ENCODE assay signal across 1 cellular context in the genomic region with DNA sequence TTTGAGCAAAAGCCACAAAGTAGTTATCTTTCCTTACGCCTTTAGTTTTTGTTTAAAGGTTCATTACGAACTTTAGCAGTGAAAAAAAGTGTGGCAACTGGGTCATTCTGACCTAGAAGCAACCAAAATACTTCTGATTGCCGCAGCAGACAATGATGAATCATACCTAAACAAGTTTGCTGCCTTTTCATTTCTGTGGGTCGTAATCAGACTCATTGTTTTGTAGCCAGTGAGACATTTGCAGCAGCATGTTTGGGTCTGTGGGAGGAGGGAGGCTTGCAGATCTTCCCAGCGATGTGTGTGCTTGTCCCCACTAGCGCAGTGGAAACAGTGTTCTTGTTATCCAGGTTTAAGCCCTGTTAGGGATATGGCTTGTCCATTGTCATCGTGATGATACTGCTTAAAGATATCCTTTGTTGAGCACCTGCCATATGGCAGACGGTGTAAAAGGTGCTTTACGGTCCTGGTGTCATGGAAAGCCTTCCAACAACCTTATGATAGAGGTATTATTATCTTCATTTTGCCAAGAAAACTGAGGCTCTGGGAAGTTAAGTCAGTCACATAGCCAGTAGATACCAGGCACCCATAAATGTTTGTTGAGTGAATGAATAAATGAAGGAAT.
TF ChIP-seq lines count a peak whose summit lies in the region.

No MANE protein-coding gene starts in this region.

TF ChIP-seq in IMR-90, 13 proteins besides CTCF, POLR2A, EP300 and RAD21:
- no peak for TF ChIP-seq MAFK (IDR thresholded peaks at IDR 0.05; ENCODE audit: low read depth, low read length)
- no peak for TF ChIP-seq MAZ (IDR thresholded peaks at IDR 0.05; ENCODE audit: borderline replicate concordance, low read depth, low read length)
- TF ChIP-seq, protein P1, sequence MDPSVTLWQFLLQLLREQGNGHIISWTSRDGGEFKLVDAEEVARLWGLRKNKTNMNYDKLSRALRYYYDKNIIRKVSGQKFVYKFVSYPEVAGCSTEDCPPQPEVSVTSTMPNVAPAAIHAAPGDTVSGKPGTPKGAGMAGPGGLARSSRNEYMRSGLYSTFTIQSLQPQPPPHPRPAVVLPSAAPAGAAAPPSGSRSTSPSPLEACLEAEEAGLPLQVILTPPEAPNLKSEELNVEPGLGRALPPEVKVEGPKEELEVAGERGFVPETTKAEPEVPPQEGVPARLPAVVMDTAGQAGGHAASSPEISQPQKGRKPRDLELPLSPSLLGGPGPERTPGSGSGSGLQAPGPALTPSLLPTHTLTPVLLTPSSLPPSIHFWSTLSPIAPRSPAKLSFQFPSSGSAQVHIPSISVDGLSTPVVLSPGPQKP (IDR thresholded peaks at IDR 0.05; ENCODE audit: borderline replicate concordance, low read depth, low read length): no peak
- no peak for TF ChIP-seq RCOR1 (IDR thresholded peaks at IDR 0.05; ENCODE audit: insufficient replicate concordance, low read length)
- no peak for TF ChIP-seq CHD1 (IDR thresholded peaks at IDR 0.05; ENCODE audit: low read depth, low read length)
- no peak for TF ChIP-seq RFX5 (IDR thresholded peaks at IDR 0.05; ENCODE audit: low read depth, low read length)
- no peak for TF ChIP-seq FOS (IDR thresholded peaks at IDR 0.05; ENCODE audit: low read depth, low read length)
- TF ChIP-seq, protein P2, sequence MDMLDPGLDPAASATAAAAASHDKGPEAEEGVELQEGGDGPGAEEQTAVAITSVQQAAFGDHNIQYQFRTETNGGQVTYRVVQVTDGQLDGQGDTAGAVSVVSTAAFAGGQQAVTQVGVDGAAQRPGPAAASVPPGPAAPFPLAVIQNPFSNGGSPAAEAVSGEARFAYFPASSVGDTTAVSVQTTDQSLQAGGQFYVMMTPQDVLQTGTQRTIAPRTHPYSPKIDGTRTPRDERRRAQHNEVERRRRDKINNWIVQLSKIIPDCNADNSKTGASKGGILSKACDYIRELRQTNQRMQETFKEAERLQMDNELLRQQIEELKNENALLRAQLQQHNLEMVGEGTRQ (IDR thresholded peaks at IDR 0.05; ENCODE audit: low read depth, low read length): no peak
- no peak for TF ChIP-seq MXI1 (IDR thresholded peaks at IDR 0.05; ENCODE audit: borderline replicate concordance, low read depth, low read length)
- TF ChIP-seq NFE2L2 (IDR thresholded peaks at IDR 0.05; ENCODE audit: low read depth, low read length): no peak
